ENCODE assay signal across 8 cellular contexts in genomic region chr4:87423313-87424031, GRCh38. TPM values are rescaled to one million over a fixed set of nuclear protein-coding genes. Genes with fewer than 3 reads are reported as not detected.
A peak's percentile ranks its signal among the peaks of the same experiment; 100 is the strongest.
DNase-seq lines count a peak whose midpoint lies in the region; ATAC-seq and TF ChIP-seq lines count a peak whose summit lies in the region.

No MANE protein-coding gene starts in this region.

- peaks cover 18% of the 10 kb centered on the region for H3K4me1 ChIP-seq in CD8-positive, alpha-beta T cell (ENCODE audit: insufficient read depth, low read length)
- peaks cover 6 to 27% (median 11%) of the 10 kb centered on the region in 3 donors for H3K4me1 ChIP-seq in skeletal muscle tissue (ENCODE audit: control insufficient read depth in 3 of 3, insufficient read depth in 3 of 3, low read length in 3 of 3)

- H3K27ac ChIP-seq in CD8-positive, alpha-beta T cell (ENCODE audit: low read depth, low read length): no peak overlapping the region
- peak overlapping the region; percentile 67 for H3K27ac ChIP-seq in HL-60 (replicated peaks)
- peak overlapping the region; percentile 90 for H3K27ac ChIP-seq in VCaP
- H3K27ac ChIP-seq in skeletal muscle tissue (ENCODE audit: low read depth, low read length): peak overlapping the region; percentile 95

- H3K4me1 Mint-ChIP-seq in CD8-positive, alpha-beta T cell (ENCODE audit: low read depth): peaks cover 49% of the 10 kb centered on the region
- peaks cover 8% of the 10 kb centered on the region for H3K4me1 Mint-ChIP-seq in glutamatergic neuron (ENCODE audit: low read depth, unreplicated experiment)

- no peak for DNase-seq in CD8-positive, alpha-beta T cell
- DNase-seq in HL-60 (ENCODE audit: low read depth in 1 of 2, low spot score in 1 of 2) (peak in 1 of 2 experiments; percentile 7), glutamatergic neuron (no peak), posterior cingulate gyrus (no peak)
- no peak for DNase-seq in stimulated activated CD4-positive, alpha-beta T cell treated with anti-CD3 and anti-CD28 coated beads, Interleukin-1b, Interleukin-23, amount 100 ng/mL, for 48 hours
- no peak for DNase-seq in activated CD4-positive, CD25-positive, alpha-beta regulatory T cell (lab: John Stamatoyannopoulos, UW)

- POLR2A ChIA-PET in CD8-positive, alpha-beta T cell (lab: Charles Lee): interaction anchor here (0.8 to 2.6 kb wide), 8 partner anchors 10 to 489 kb away, joined by 3 to 46 read pairs (median 4); partner anchors contain the start of genes AFF1 and HSD17B11

- no peaks in the 10 kb centered on the region for H3K9me3 ChIP-seq in CD8-positive, alpha-beta T cell (ENCODE audit: low read length)
- no peaks in the 10 kb centered on the region for H3K9me3 ChIP-seq in skeletal muscle tissue (ENCODE audit: control insufficient read depth in 3 of 3, low read length in 3 of 3)

- H3K4me3 Mint-ChIP-seq in CD8-positive, alpha-beta T cell: peak overlapping the region; percentile 98
- peak overlapping the region; percentile 96 for H3K4me3 Mint-ChIP-seq in glutamatergic neuron (ENCODE audit: unreplicated experiment)

- H3K27me3 ChIP-seq in CD8-positive, alpha-beta T cell (ENCODE audit: insufficient read depth, low read length): no peaks in the 10 kb centered on the region
- H3K27me3 ChIP-seq in HL-60 (ENCODE audit: insufficient read depth, poor library complexity, severe bottlenecking) (no peaks in the 10 kb centered on the region), skeletal muscle tissue (ENCODE audit: control insufficient read depth in 3 of 3, insufficient read depth in 3 of 3, low read length in 3 of 3) (no peaks in the 10 kb centered on the region)

- no peaks in the 10 kb centered on the region for H3K36me3 ChIP-seq in CD8-positive, alpha-beta T cell (ENCODE audit: insufficient read depth, low read length)
- H3K36me3 ChIP-seq in skeletal muscle tissue (ENCODE audit: control insufficient read depth in 3 of 3, insufficient read depth in 3 of 3, low read length in 3 of 3): peaks cover 0 to 4% (median 0%) of the 10 kb centered on the region in 3 donors

- H3K9me3 Mint-ChIP-seq in CD8-positive, alpha-beta T cell: no peaks in the 10 kb centered on the region
- no peaks in the 10 kb centered on the region for H3K9me3 Mint-ChIP-seq in glutamatergic neuron (ENCODE audit: unreplicated experiment)

- no peak for ATAC-seq in CD8-positive, alpha-beta T cell

- intact Hi-C loops in CD8-positive, alpha-beta T cell (cut with DNase I, micrococcal nuclease): loop anchor here (2.0 to 10.0 kb wide), 10 partner anchors 15 to 1401 kb away; partner anchors contain the start of genes AFF1 (in 1 of the 2), HERC5 (in 1 of the 2) and PPM1K (in 1 of the 2)
- intact Hi-C loops in posterior cingulate gyrus (cut with DNase I): loop anchor here (2.0 to 5.0 kb wide), 2 partner anchors 33 to 46 kb away; partner anchors contain the start of gene HSD17B11

- H3K27me3 Mint-ChIP-seq in CD8-positive, alpha-beta T cell (ENCODE audit: low read depth): no peaks in the 10 kb centered on the region
- peaks cover 2% of the 10 kb centered on the region for H3K27me3 Mint-ChIP-seq in glutamatergic neuron (ENCODE audit: unreplicated experiment)

- H3K9ac ChIP-seq in skeletal muscle tissue (ENCODE audit: low read depth in 1 of 3, low read length in 3 of 3): peak overlapping the region; percentile 94 to 98 (median 95)

- CTCF ChIA-PET in CD8-positive, alpha-beta T cell (lab: Charles Lee): interaction anchor here (1.7 to 4.1 kb wide), 3 partner anchors 26 to 188 kb away, joined by 4 to 26 read pairs (median 4); partner anchors contain the start of gene HSD17B11

- H3K27ac Mint-ChIP-seq in CD8-positive, alpha-beta T cell: peak overlapping the region; percentile 99
- H3K27ac Mint-ChIP-seq in glutamatergic neuron (ENCODE audit: unreplicated experiment): no peak overlapping the region

- TF ChIP-seq CTCF in CD8-positive, alpha-beta T cell (IDR thresholded peaks at IDR 0.05): no peak
- TF ChIP-seq CTCF in HL-60 (IDR thresholded peaks at IDR 0.05; ENCODE audit: insufficient read depth, low read length): no peak
- no peak; the same call in 1 of the 2 replicates for TF ChIP-seq CTCF in VCaP (conservative IDR thresholded peaks at IDR 0.05)
- no peak for TF ChIP-seq CTCF in glutamatergic neuron (IDR thresholded peaks at IDR 0.05; ENCODE audit: partially characterized antibody, unreplicated experiment)

- H3K36me3 Mint-ChIP-seq in CD8-positive, alpha-beta T cell: peaks cover 10% of the 10 kb centered on the region
- no peaks in the 10 kb centered on the region for H3K36me3 Mint-ChIP-seq in glutamatergic neuron (ENCODE audit: unreplicated experiment)

- peak overlapping the region; percentile 76 for H3K4me3 ChIP-seq in CD8-positive, alpha-beta T cell (ENCODE audit: low read depth, low read length)
- peak overlapping the region; percentile 84 for H3K4me3 ChIP-seq in HL-60 (replicated peaks; ENCODE audit: insufficient read depth, low read length)
- H3K4me3 ChIP-seq in skeletal muscle tissue (ENCODE audit: low read length in 3 of 3): peak overlapping the region; percentile 83 to 96 (median 96)

RNA-seq across cellular contexts. Expression of gene NUDT9, which starts 1.1 kb away (rescaled TPM):
- total RNA-seq in CD8-positive, alpha-beta T cell: 1 to 10 TPM; 4.9 to 6.4 TPM
- total RNA-seq in glutamatergic neuron (ENCODE audit: unreplicated experiment): 11.9 TPM
- total RNA-seq in skeletal muscle tissue: 15.7 TPM

RNA-seq across cellular contexts. Expression of gene HSD17B11, which starts 32.5 kb away (rescaled TPM):
- 10 to 100 TPM; 38.8 to 42.4 TPM for total RNA-seq in CD8-positive, alpha-beta T cell
- 16.2 TPM for total RNA-seq in glutamatergic neuron (ENCODE audit: unreplicated experiment)
- total RNA-seq in skeletal muscle tissue: 28.2 TPM
